Comparison of ENCODE assay signal across 1 cellular context in genomic region chr15:69820819-69821218, GRCh38.
TF ChIP-seq lines count a peak whose summit lies in the region.

No MANE protein-coding gene starts in this region.

TF ChIP-seq in WTC11, 78 proteins besides CTCF, POLR2A, EP300 and RAD21 (continued from another document and continues in another):
- TF ChIP-seq, protein P1, sequence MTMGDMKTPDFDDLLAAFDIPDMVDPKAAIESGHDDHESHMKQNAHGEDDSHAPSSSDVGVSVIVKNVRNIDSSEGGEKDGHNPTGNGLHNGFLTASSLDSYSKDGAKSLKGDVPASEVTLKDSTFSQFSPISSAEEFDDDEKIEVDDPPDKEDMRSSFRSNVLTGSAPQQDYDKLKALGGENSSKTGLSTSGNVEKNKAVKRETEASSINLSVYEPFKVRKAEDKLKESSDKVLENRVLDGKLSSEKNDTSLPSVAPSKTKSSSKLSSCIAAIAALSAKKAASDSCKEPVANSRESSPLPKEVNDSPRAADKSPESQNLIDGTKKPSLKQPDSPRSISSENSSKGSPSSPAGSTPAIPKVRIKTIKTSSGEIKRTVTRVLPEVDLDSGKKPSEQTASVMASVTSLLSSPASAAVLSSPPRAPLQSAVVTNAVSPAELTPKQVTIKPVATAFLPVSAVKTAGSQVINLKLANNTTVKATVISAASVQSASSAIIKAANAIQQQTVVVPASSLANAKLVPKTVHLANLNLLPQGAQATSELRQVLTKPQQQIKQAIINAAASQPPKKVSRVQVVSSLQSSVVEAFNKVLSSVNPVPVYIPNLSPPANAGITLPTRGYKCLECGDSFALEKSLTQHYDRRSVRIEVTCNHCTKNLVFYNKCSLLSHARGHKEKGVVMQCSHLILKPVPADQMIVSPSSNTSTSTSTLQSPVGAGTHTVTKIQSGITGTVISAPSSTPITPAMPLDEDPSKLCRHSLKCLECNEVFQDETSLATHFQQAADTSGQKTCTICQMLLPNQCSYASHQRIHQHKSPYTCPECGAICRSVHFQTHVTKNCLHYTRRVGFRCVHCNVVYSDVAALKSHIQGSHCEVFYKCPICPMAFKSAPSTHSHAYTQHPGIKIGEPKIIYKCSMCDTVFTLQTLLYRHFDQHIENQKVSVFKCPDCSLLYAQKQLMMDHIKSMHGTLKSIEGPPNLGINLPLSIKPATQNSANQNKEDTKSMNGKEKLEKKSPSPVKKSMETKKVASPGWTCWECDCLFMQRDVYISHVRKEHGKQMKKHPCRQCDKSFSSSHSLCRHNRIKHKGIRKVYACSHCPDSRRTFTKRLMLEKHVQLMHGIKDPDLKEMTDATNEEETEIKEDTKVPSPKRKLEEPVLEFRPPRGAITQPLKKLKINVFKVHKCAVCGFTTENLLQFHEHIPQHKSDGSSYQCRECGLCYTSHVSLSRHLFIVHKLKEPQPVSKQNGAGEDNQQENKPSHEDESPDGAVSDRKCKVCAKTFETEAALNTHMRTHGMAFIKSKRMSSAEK (CRISPR knock-in tag; IDR thresholded peaks at IDR 0.05; ENCODE audit: borderline replicate concordance) = 0 out of 2 replicates have a peak, but pooled peaks have one; percentile 70
- TF ChIP-seq E2F5 (CRISPR knock-in tag; IDR thresholded peaks at IDR 0.05) (no peak), ATF2 (CRISPR knock-in tag; IDR thresholded peaks at IDR 0.05; ENCODE audit: borderline replicate concordance, low read depth) (no peak), NR2C2 (CRISPR knock-in tag; IDR thresholded peaks at IDR 0.05) (no peak), ATF1 (CRISPR knock-in tag; IDR thresholded peaks at IDR 0.05) (no peak), TEAD1 (CRISPR knock-in tag; IDR thresholded peaks at IDR 0.05) (peak; percentile 64; the same call in 1 of the 2 replicates), ZNF423 (CRISPR knock-in tag; IDR thresholded peaks at IDR 0.05) (peak; percentile 69; the same call in 1 of the 2 replicates), AR (CRISPR knock-in tag; IDR thresholded peaks at IDR 0.05) (no peak), ZNF281 (CRISPR knock-in tag; IDR thresholded peaks at IDR 0.05) (no peak), ZNF232 (CRISPR knock-in tag; IDR thresholded peaks at IDR 0.05) (no peak), TCF7 (CRISPR knock-in tag; IDR thresholded peaks at IDR 0.05; ENCODE audit: low read depth) (no peak), FOXP1 (CRISPR knock-in tag; IDR thresholded peaks at IDR 0.05; ENCODE audit: borderline replicate concordance) (no peak), ELF4 (CRISPR knock-in tag; IDR thresholded peaks at IDR 0.05; ENCODE audit: low read depth) (no peak), CDX4 (CRISPR knock-in tag; IDR thresholded peaks at IDR 0.05; ENCODE audit: borderline replicate concordance) (no peak)
- TF ChIP-seq, protein P2, sequence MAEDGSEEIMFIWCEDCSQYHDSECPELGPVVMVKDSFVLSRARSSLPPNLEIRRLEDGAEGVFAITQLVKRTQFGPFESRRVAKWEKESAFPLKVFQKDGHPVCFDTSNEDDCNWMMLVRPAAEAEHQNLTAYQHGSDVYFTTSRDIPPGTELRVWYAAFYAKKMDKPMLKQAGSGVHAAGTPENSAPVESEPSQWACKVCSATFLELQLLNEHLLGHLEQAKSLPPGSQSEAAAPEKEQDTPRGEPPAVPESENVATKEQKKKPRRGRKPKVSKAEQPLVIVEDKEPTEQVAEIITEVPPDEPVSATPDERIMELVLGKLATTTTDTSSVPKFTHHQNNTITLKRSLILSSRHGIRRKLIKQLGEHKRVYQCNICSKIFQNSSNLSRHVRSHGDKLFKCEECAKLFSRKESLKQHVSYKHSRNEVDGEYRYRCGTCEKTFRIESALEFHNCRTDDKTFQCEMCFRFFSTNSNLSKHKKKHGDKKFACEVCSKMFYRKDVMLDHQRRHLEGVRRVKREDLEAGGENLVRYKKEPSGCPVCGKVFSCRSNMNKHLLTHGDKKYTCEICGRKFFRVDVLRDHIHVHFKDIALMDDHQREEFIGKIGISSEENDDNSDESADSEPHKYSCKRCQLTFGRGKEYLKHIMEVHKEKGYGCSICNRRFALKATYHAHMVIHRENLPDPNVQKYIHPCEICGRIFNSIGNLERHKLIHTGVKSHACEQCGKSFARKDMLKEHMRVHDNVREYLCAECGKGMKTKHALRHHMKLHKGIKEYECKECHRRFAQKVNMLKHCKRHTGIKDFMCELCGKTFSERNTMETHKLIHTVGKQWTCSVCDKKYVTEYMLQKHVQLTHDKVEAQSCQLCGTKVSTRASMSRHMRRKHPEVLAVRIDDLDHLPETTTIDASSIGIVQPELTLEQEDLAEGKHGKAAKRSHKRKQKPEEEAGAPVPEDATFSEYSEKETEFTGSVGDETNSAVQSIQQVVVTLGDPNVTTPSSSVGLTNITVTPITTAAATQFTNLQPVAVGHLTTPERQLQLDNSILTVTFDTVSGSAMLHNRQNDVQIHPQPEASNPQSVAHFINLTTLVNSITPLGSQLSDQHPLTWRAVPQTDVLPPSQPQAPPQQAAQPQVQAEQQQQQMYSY (CRISPR knock-in tag; IDR thresholded peaks at IDR 0.05) = no peak
- TF ChIP-seq, protein P3, sequence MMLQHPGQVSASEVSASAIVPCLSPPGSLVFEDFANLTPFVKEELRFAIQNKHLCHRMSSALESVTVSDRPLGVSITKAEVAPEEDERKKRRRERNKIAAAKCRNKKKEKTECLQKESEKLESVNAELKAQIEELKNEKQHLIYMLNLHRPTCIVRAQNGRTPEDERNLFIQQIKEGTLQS (CRISPR knock-in tag; conservative IDR thresholded peaks at IDR 0.05) = no peak
- TF ChIP-seq, protein P4, sequence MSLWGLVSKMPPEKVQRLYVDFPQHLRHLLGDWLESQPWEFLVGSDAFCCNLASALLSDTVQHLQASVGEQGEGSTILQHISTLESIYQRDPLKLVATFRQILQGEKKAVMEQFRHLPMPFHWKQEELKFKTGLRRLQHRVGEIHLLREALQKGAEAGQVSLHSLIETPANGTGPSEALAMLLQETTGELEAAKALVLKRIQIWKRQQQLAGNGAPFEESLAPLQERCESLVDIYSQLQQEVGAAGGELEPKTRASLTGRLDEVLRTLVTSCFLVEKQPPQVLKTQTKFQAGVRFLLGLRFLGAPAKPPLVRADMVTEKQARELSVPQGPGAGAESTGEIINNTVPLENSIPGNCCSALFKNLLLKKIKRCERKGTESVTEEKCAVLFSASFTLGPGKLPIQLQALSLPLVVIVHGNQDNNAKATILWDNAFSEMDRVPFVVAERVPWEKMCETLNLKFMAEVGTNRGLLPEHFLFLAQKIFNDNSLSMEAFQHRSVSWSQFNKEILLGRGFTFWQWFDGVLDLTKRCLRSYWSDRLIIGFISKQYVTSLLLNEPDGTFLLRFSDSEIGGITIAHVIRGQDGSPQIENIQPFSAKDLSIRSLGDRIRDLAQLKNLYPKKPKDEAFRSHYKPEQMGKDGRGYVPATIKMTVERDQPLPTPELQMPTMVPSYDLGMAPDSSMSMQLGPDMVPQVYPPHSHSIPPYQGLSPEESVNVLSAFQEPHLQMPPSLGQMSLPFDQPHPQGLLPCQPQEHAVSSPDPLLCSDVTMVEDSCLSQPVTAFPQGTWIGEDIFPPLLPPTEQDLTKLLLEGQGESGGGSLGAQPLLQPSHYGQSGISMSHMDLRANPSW (CRISPR knock-in tag; conservative IDR thresholded peaks at IDR 0.05; ENCODE audit: low read depth) = no peak
- TF ChIP-seq, protein P5, sequence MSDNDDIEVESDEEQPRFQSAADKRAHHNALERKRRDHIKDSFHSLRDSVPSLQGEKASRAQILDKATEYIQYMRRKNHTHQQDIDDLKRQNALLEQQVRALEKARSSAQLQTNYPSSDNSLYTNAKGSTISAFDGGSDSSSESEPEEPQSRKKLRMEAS (CRISPR knock-in tag; IDR thresholded peaks at IDR 0.05) = peak; percentile 52; the same call in 1 of the 2 replicates
- TF ChIP-seq, protein P6, sequence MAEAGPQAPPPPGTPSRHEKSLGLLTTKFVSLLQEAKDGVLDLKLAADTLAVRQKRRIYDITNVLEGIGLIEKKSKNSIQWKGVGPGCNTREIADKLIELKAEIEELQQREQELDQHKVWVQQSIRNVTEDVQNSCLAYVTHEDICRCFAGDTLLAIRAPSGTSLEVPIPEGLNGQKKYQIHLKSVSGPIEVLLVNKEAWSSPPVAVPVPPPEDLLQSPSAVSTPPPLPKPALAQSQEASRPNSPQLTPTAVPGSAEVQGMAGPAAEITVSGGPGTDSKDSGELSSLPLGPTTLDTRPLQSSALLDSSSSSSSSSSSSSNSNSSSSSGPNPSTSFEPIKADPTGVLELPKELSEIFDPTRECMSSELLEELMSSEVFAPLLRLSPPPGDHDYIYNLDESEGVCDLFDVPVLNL (CRISPR knock-in tag; IDR thresholded peaks at IDR 0.05; ENCODE audit: borderline replicate concordance, low read depth) = no peak
- TF ChIP-seq, protein P7, sequence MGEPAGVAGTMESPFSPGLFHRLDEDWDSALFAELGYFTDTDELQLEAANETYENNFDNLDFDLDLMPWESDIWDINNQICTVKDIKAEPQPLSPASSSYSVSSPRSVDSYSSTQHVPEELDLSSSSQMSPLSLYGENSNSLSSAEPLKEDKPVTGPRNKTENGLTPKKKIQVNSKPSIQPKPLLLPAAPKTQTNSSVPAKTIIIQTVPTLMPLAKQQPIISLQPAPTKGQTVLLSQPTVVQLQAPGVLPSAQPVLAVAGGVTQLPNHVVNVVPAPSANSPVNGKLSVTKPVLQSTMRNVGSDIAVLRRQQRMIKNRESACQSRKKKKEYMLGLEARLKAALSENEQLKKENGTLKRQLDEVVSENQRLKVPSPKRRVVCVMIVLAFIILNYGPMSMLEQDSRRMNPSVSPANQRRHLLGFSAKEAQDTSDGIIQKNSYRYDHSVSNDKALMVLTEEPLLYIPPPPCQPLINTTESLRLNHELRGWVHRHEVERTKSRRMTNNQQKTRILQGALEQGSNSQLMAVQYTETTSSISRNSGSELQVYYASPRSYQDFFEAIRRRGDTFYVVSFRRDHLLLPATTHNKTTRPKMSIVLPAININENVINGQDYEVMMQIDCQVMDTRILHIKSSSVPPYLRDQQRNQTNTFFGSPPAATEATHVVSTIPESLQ (CRISPR knock-in tag; IDR thresholded peaks at IDR 0.05) = no peak
